Comparison of ENCODE assay signal across 23 cellular contexts in genomic region chr9:125906893-125907292, GRCh38.
"Had no signal": no experiment of that assay in that cellular context is flagged by ENCODE, and none has a peak within 500 bp of the region (broad histone marks: within the 10 kb centered on the region; RNA-seq: fewer than 3 reads in every experiment).

No MANE protein-coding gene starts in this region.

- H3K9me3 ChIP-seq: gastroesophageal sphincter, heart left ventricle, prostate gland, right atrium auricular region had no signal

- H3K27ac Mint-ChIP-seq: dendritic cell treated with granulocyte-macrophage colony-stimulating factor and Interleukin-4, amounts not matched to agents 40 ng/mL and 50 ng/mL, for 4 days; neural progenitor cell; stimulated activated naive CD8-positive, alpha-beta T cell treated with anti-CD3 and anti-CD28 coated beads, Interleukin-15, amount 100 ng/mL, for 72 hours; T-helper 1 cell treated with Interleukin-12 subunit alpha and Interleukin-12 subunit beta and Interleukin-4 antibody, amounts not matched to agents 30 μg/mL and 1 μg/mL, for 36 hours; type B pancreatic cell had no signal

- H3K4me2 ChIP-seq: neural progenitor cell had no signal

- ATAC-seq: esophagus mucosa; gastroesophageal sphincter; heart left ventricle; stimulated activated naive CD8-positive, alpha-beta T cell treated with anti-CD3 and anti-CD28 coated beads, Interleukin-15, amount 100 ng/mL, for 72 hours had no signal

- H3K4me3 Mint-ChIP-seq: dendritic cell treated with granulocyte-macrophage colony-stimulating factor and Interleukin-4, amounts not matched to agents 40 ng/mL and 50 ng/mL, for 4 days; neural progenitor cell; stimulated activated naive CD8-positive, alpha-beta T cell treated with anti-CD3 and anti-CD28 coated beads, Interleukin-15, amount 100 ng/mL, for 72 hours; T-helper 1 cell treated with Interleukin-12 subunit alpha and Interleukin-12 subunit beta and Interleukin-4 antibody, amounts not matched to agents 30 μg/mL and 1 μg/mL, for 36 hours; type B pancreatic cell had no signal

- DNase-seq: activated CD4-positive, alpha-beta T cell treated with anti-CD3 and anti-CD28 coated beads for 1 hour; activated CD8-positive, alpha-beta memory T cell treated with anti-CD3 and anti-CD28 coated beads for 24 hours; activated CD8-positive, alpha-beta memory T cell treated with anti-CD3 and anti-CD28 coated beads, Interleukin-2, amount 50 U/mL, for 48 hours; activated effector memory CD4-positive, alpha-beta T cell treated with Interleukin-2 at 50 U/mL for 16 hours; activated naive CD4-positive, alpha-beta T cell treated with anti-CD3 and anti-CD28 coated beads, Interleukin-2, amount 50 U/mL, for 16 hours; activated T-cell treated with anti-CD3 and anti-CD28 coated beads, Interleukin-2, amount 50 U/mL, for 48 hours; aorta; effector CD8-positive, alpha-beta T cell; heart left ventricle; kidney glomerular epithelial cell; left ventricle myocardium superior; stimulated activated CD4-positive, alpha-beta T cell treated with anti-CD3 and anti-CD28 coated beads, Interleukin-4, amount 100 ng/mL, for 1 hour; stimulated activated naive CD8-positive, alpha-beta T cell treated with anti-CD3 and anti-CD28 coated beads, Interleukin-15, amount 100 ng/mL, for 72 hours; WERI-Rb-1 had no signal

- H3K4me1 Mint-ChIP-seq: stimulated activated naive CD8-positive, alpha-beta T cell treated with anti-CD3 and anti-CD28 coated beads, Interleukin-15, amount 100 ng/mL, for 72 hours had no signal

- H3K4me3 ChIP-seq: gastroesophageal sphincter, heart left ventricle, neural progenitor cell, prostate gland, right atrium auricular region, skin epidermis had no signal

- H2AFZ ChIP-seq: neural progenitor cell had no signal

- H3K36me3 ChIP-seq: gastroesophageal sphincter, heart left ventricle, neural progenitor cell, prostate gland, right atrium auricular region, WERI-Rb-1 had no signal

- H3K27me3 Mint-ChIP-seq: dendritic cell treated with granulocyte-macrophage colony-stimulating factor and Interleukin-4, amounts not matched to agents 40 ng/mL and 50 ng/mL, for 4 days; type B pancreatic cell had no signal

- H3K27me3 ChIP-seq: gastroesophageal sphincter, heart left ventricle, neural progenitor cell, right atrium auricular region had no signal

- H3K9me3 Mint-ChIP-seq: dendritic cell treated with granulocyte-macrophage colony-stimulating factor and Interleukin-4, amounts not matched to agents 40 ng/mL and 50 ng/mL, for 4 days; neural progenitor cell; stimulated activated naive CD8-positive, alpha-beta T cell treated with anti-CD3 and anti-CD28 coated beads, Interleukin-15, amount 100 ng/mL, for 72 hours; T-helper 1 cell treated with Interleukin-12 subunit alpha and Interleukin-12 subunit beta and Interleukin-4 antibody, amounts not matched to agents 30 μg/mL and 1 μg/mL, for 36 hours; type B pancreatic cell had no signal

- H3K9ac ChIP-seq: neural progenitor cell had no signal

- H3K36me3 Mint-ChIP-seq: neural progenitor cell, type B pancreatic cell had no signal

- H3K27ac ChIP-seq: gastroesophageal sphincter, heart left ventricle, neural progenitor cell, prostate gland, right atrium auricular region, skin epidermis, WERI-Rb-1 had no signal
